In genomic region chr11:126135182-126136176, GRCh38 we compare ENCODE assay signal across 16 cellular contexts.
A peak's percentile ranks its signal among the peaks of the same experiment; 100 is the strongest.
DNase-seq lines count a peak whose midpoint lies in the region; ATAC-seq and TF ChIP-seq lines count a peak whose summit lies in the region.
"Had no signal": no experiment of that assay in that cellular context is flagged by ENCODE, and none has a peak within 500 bp of the region (broad histone marks: within the 10 kb centered on the region; RNA-seq: fewer than 3 reads in every experiment).

No MANE protein-coding gene starts in this region.

- H3K4me1 ChIP-seq in hepatocyte (ENCODE audit: insufficient read depth) (peaks cover 82% of the 10 kb centered on the region), spleen (peaks cover 0 to 35% (median 12%) of the 10 kb centered on the region in 6 donors), heart right ventricle (peaks cover 5 to 67% (median 38%) of the 10 kb centered on the region in 9 donors)

- H3K27ac Mint-ChIP-seq in T-helper 17 cell, result no peak overlapping the region
- H3K27ac Mint-ChIP-seq: activated naive CD4-positive, alpha-beta T cell treated with anti-CD3 and anti-CD28 coated beads, Interleukin-2, amount 10 ng/mL, durations not matched to agents 7 days and 5 days; naive B cell had no signal

- H3K79me2 ChIP-seq in hepatocyte, result no peaks in the 10 kb centered on the region

- no peak for TF ChIP-seq CTCF in hepatocyte (IDR thresholded peaks at IDR 0.05; ENCODE audit: poor library complexity)
- TF ChIP-seq CTCF in spleen (IDR thresholded peaks at IDR 0.05 in 8 of 11, conservative IDR thresholded peaks at IDR 0.05 in 3 of 11), result no peak
- no peak for TF ChIP-seq CTCF in heart right ventricle (IDR thresholded peaks at IDR 0.05)

- H4K20me1 ChIP-seq in hepatocyte (ENCODE audit: insufficient read depth, poor library complexity, severe bottlenecking), result no peaks in the 10 kb centered on the region

- no peak overlapping the region for H3K4me3 ChIP-seq in hepatocyte
- H3K4me3 ChIP-seq in spleen, result no peak overlapping the region
- H3K4me3 ChIP-seq in heart right ventricle, result no peak overlapping the region
- H3K4me3 ChIP-seq: K562 had no signal

- H3K9me3 ChIP-seq in hepatocyte (ENCODE audit: low read depth), result no peaks in the 10 kb centered on the region
- no peaks in the 10 kb centered on the region for H3K9me3 ChIP-seq in spleen
- no peaks in the 10 kb centered on the region for H3K9me3 ChIP-seq in heart right ventricle
- no peaks in the 10 kb centered on the region for H3K9me3 ChIP-seq in T-helper 17 cell (ENCODE audit: control insufficient read depth, low read length, poor library complexity, severe bottlenecking)

- H3K4me2 ChIP-seq in hepatocyte, result peak overlapping the region; percentile 63

- H3K4me1 Mint-ChIP-seq in T-helper 17 cell, result peaks cover 4% of the 10 kb centered on the region
- H3K4me1 Mint-ChIP-seq: activated naive CD4-positive, alpha-beta T cell treated with anti-CD3 and anti-CD28 coated beads, Interleukin-2, amount 10 ng/mL, durations not matched to agents 7 days and 5 days; naive B cell had no signal

- H3K27ac ChIP-seq in hepatocyte, result peak overlapping the region; percentile 87
- H3K27ac ChIP-seq in spleen, result no peak overlapping the region
- H3K27ac ChIP-seq in heart right ventricle, result peak overlapping the region in 1 of 10 donors; percentile 10

- no peaks in the 10 kb centered on the region for H3K36me3 Mint-ChIP-seq in T-helper 17 cell (ENCODE audit: low read depth)
- H3K36me3 Mint-ChIP-seq: activated naive CD4-positive, alpha-beta T cell treated with anti-CD3 and anti-CD28 coated beads, Interleukin-2, amount 10 ng/mL, durations not matched to agents 7 days and 5 days; naive B cell had no signal

- no peak for ATAC-seq in heart right ventricle
- no peak for ATAC-seq in T-helper 17 cell
- ATAC-seq: K562; stimulated activated naive CD8-positive, alpha-beta T cell treated with anti-CD3 and anti-CD28 coated beads, Interleukin-15, Interleukin-2, amounts not matched to agents 100 U/mL and 50 U/mL, for 24 hours had no signal

- peaks cover 31% of the 10 kb centered on the region for H3K27me3 Mint-ChIP-seq in T-helper 17 cell

- DNase-seq in EH (ENCODE audit: low read depth), result peak; percentile 58
- peak; percentile 38 for DNase-seq in NCI-H69 (lab: John Stamatoyannopoulos, UW)
- no peak for DNase-seq in hepatocyte (ENCODE audit: low spot score)
- DNase-seq in spleen, result peak; percentile 38
- no peak for DNase-seq in inferior parietal cortex (ENCODE audit: extremely low spot score)
- DNase-seq in heart right ventricle, result no peak
- no peak for DNase-seq in T-helper 17 cell
- no peak for DNase-seq in SHP77 (lab: John Stamatoyannopoulos, UW)
- DNase-seq: activated naive CD4-positive, alpha-beta T cell treated with anti-CD3 and anti-CD28 coated beads, Interleukin-2, amount 10 ng/mL, durations not matched to agents 7 days and 5 days; activated T-cell treated with anti-CD3 and anti-CD28 coated beads for 4 hours; Calu3; naive B cell; NCI-H1417 treated with DMSO at 0.1 percent for 48 hours; stimulated activated naive CD8-positive, alpha-beta T cell treated with anti-CD3 and anti-CD28 coated beads, Interleukin-15, Interleukin-2, amounts not matched to agents 100 U/mL and 50 U/mL, for 24 hours; SW 1271 had no signal

- WGBS in hepatocyte (ENCODE audit: low lambda C conversion rate, missing lambda C conversion rate), result 61% methylated on average over 20 of the region's 20 CpGs
- WGBS in spleen, 5 donors, result 65 to 81% (median 70%) methylated on average over 20 of the region's 20 CpGs
- 61 to 71% methylated on average over 20 of the region's 20 CpGs for WGBS in heart right ventricle, 2 donors

- TF ChIP-seq POLR2A in spleen (IDR thresholded peaks at IDR 0.05), result no peak

- H2AFZ ChIP-seq in hepatocyte, result no peak overlapping the region

- no peak overlapping the region for H3K4me3 Mint-ChIP-seq in T-helper 17 cell
- H3K4me3 Mint-ChIP-seq: activated naive CD4-positive, alpha-beta T cell treated with anti-CD3 and anti-CD28 coated beads, Interleukin-2, amount 10 ng/mL, durations not matched to agents 7 days and 5 days had no signal

- no peaks in the 10 kb centered on the region for H3K36me3 ChIP-seq in hepatocyte (replicated peaks; ENCODE audit: insufficient read depth, low read depth)
- H3K36me3 ChIP-seq in spleen, result no peaks in the 10 kb centered on the region
- no peaks in the 10 kb centered on the region for H3K36me3 ChIP-seq in heart right ventricle

- intact Hi-C loops in spleen (cut with DNase I; ENCODE audit: low total_unique reads) (no loop called here), heart right ventricle (cut with DNase I) (no loop called here)

- no peaks in the 10 kb centered on the region for H3K27me3 ChIP-seq in hepatocyte
- peaks cover 0 to 19% (median 0%) of the 10 kb centered on the region in 7 donors for H3K27me3 ChIP-seq in spleen (replicated peaks in 1 of 7)
- peaks cover 0 to 10% (median 0%) of the 10 kb centered on the region in 7 donors for H3K27me3 ChIP-seq in heart right ventricle

- H3K9me2 ChIP-seq in hepatocyte (replicated peaks; ENCODE audit: insufficient read depth), result no peaks in the 10 kb centered on the region

Comparison
In these comparisons a context has a peak if more than half of its experiments do, and no peak if none do; other contexts are left out.
1. DNase-seq: peak in EH (single experiment), NCI-H69 (single experiment) and spleen (single experiment); none in hepatocyte (single experiment), inferior parietal cortex (single experiment), heart right ventricle (0 of 2), T-helper 17 cell (0 of 3) and SHP77 (0 of 2).